ENCODE assay signal across 1 cellular context in genomic region chr16:3182608-3183444, GRCh38.
A peak's percentile ranks its signal among the peaks of the same experiment; 100 is the strongest.
TF ChIP-seq lines count a peak whose summit lies in the region.

No MANE protein-coding gene starts in this region.

TF ChIP-seq in K562, 482 proteins besides CTCF, POLR2A, EP300 and RAD21 (continues in another document):
- no peak for TF ChIP-seq NCOA6 (IDR thresholded peaks at IDR 0.05)
- TF ChIP-seq ZNF592 (IDR thresholded peaks at IDR 0.05): 0 out of 2 replicates have a peak, but pooled peaks have one; percentile 45
- TF ChIP-seq, protein P1, sequence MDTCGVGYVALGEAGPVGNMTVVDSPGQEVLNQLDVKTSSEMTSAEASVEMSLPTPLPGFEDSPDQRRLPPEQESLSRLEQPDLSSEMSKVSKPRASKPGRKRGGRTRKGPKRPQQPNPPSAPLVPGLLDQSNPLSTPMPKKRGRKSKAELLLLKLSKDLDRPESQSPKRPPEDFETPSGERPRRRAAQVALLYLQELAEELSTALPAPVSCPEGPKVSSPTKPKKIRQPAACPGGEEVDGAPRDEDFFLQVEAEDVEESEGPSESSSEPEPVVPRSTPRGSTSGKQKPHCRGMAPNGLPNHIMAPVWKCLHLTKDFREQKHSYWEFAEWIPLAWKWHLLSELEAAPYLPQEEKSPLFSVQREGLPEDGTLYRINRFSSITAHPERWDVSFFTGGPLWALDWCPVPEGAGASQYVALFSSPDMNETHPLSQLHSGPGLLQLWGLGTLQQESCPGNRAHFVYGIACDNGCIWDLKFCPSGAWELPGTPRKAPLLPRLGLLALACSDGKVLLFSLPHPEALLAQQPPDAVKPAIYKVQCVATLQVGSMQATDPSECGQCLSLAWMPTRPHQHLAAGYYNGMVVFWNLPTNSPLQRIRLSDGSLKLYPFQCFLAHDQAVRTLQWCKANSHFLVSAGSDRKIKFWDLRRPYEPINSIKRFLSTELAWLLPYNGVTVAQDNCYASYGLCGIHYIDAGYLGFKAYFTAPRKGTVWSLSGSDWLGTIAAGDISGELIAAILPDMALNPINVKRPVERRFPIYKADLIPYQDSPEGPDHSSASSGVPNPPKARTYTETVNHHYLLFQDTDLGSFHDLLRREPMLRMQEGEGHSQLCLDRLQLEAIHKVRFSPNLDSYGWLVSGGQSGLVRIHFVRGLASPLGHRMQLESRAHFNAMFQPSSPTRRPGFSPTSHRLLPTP (IDR thresholded peaks at IDR 0.05; ENCODE audit: borderline replicate concordance, extremely low read depth, insufficient read length): peak; percentile 86
- TF ChIP-seq, protein P2, sequence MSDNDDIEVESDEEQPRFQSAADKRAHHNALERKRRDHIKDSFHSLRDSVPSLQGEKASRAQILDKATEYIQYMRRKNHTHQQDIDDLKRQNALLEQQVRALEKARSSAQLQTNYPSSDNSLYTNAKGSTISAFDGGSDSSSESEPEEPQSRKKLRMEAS (CRISPR knock-in tag; IDR thresholded peaks at IDR 0.05): peak; percentile 67
- TF ChIP-seq, protein P3, sequence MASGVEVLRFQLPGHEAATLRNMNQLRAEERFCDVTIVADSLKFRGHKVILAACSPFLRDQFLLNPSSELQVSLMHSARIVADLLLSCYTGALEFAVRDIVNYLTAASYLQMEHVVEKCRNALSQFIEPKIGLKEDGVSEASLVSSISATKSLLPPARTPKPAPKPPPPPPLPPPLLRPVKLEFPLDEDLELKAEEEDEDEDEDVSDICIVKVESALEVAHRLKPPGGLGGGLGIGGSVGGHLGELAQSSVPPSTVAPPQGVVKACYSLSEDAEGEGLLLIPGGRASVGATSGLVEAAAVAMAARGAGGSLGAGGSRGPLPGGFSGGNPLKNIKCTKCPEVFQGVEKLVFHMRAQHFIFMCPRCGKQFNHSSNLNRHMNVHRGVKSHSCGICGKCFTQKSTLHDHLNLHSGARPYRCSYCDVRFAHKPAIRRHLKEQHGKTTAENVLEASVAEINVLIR (CRISPR knock-in tag; IDR thresholded peaks at IDR 0.05): no peak
- TF ChIP-seq CREM (IDR thresholded peaks at IDR 0.05; ENCODE audit: low read depth): peak; percentile 38
- TF ChIP-seq CHD2 (IDR thresholded peaks at IDR 0.05; ENCODE audit: low read depth, low read length): peak; percentile 39; the same call in 1 of the 2 replicates
- TF ChIP-seq TCF15 (CRISPR knock-in tag; IDR thresholded peaks at IDR 0.05): no peak
- TF ChIP-seq TGIF2 (CRISPR knock-in tag; IDR thresholded peaks at IDR 0.05): no peak
- TF ChIP-seq WHSC1 (IDR thresholded peaks at IDR 0.05; ENCODE audit: low read length): no peak
- no peak for TF ChIP-seq PYGO2 (tag; IDR thresholded peaks at IDR 0.05)
- no peak for TF ChIP-seq STAT5B (CRISPR knock-in tag; IDR thresholded peaks at IDR 0.05)
- peak; percentile 35 for TF ChIP-seq PHF20 (IDR thresholded peaks at IDR 0.05; ENCODE audit: partially characterized antibody)
- peak; percentile 50; the same call in 1 of the 2 replicates for TF ChIP-seq EP400 (IDR thresholded peaks at IDR 0.05)
- TF ChIP-seq, protein P4, sequence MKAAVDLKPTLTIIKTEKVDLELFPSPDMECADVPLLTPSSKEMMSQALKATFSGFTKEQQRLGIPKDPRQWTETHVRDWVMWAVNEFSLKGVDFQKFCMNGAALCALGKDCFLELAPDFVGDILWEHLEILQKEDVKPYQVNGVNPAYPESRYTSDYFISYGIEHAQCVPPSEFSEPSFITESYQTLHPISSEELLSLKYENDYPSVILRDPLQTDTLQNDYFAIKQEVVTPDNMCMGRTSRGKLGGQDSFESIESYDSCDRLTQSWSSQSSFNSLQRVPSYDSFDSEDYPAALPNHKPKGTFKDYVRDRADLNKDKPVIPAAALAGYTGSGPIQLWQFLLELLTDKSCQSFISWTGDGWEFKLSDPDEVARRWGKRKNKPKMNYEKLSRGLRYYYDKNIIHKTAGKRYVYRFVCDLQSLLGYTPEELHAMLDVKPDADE (conservative IDR thresholded peaks at IDR 0.05; ENCODE audit: control insufficient read depth, low read depth, low read length): peak; percentile 42; the same call in 1 of the 2 replicates
- TF ChIP-seq KAT2B (IDR thresholded peaks at IDR 0.05; ENCODE audit: low read depth, low read length): no peak
- TF ChIP-seq ZNF785 (CRISPR knock-in tag; IDR thresholded peaks at IDR 0.05): no peak
- TF ChIP-seq ATF1 (CRISPR knock-in tag; IDR thresholded peaks at IDR 0.05): 0 out of 2 replicates have a peak, but pooled peaks have one; percentile 30
- TF ChIP-seq ATF1 (tag; IDR thresholded peaks at IDR 0.05): peak; percentile 76
- TF ChIP-seq GATA2 (CRISPR knock-in tag; IDR thresholded peaks at IDR 0.05): no peak
- TF ChIP-seq HDAC2 (IDR thresholded peaks at IDR 0.05): peak; percentile 14; the same call in 1 of the 2 replicates
- no peak for TF ChIP-seq SRSF7 (optimal IDR thresholded peaks at IDR 0.05; ENCODE audit: low read depth, low read length)
- TF ChIP-seq GTF2B (IDR thresholded peaks at IDR 0.05; ENCODE audit: extremely low read depth, insufficient read length): no peak
- TF ChIP-seq, protein P5, sequence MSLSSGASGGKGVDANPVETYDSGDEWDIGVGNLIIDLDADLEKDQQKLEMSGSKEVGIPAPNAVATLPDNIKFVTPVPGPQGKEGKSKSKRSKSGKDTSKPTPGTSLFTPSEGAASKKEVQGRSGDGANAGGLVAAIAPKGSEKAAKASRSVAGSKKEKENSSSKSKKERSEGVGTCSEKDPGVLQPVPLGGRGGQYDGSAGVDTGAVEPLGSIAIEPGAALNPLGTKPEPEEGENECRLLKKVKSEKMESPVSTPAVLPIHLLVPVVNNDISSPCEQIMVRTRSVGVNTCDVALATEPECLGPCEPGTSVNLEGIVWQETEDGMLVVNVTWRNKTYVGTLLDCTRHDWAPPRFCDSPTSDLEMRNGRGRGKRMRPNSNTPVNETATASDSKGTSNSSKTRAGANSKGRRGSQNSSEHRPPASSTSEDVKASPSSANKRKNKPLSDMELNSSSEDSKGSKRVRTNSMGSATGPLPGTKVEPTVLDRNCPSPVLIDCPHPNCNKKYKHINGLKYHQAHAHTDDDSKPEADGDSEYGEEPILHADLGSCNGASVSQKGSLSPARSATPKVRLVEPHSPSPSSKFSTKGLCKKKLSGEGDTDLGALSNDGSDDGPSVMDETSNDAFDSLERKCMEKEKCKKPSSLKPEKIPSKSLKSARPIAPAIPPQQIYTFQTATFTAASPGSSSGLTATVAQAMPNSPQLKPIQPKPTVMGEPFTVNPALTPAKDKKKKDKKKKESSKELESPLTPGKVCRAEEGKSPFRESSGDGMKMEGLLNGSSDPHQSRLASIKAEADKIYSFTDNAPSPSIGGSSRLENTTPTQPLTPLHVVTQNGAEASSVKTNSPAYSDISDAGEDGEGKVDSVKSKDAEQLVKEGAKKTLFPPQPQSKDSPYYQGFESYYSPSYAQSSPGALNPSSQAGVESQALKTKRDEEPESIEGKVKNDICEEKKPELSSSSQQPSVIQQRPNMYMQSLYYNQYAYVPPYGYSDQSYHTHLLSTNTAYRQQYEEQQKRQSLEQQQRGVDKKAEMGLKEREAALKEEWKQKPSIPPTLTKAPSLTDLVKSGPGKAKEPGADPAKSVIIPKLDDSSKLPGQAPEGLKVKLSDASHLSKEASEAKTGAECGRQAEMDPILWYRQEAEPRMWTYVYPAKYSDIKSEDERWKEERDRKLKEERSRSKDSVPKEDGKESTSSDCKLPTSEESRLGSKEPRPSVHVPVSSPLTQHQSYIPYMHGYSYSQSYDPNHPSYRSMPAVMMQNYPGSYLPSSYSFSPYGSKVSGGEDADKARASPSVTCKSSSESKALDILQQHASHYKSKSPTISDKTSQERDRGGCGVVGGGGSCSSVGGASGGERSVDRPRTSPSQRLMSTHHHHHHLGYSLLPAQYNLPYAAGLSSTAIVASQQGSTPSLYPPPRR (CRISPR knock-in tag; IDR thresholded peaks at IDR 0.05; ENCODE audit: borderline replicate concordance): 0 out of 2 replicates have a peak, but pooled peaks have one; percentile 32
- TF ChIP-seq RNF2 (IDR thresholded peaks at IDR 0.05): 0 out of 2 replicates have a peak, but pooled peaks have one; percentile 60
- peak; percentile 46; the same call in 1 of the 2 replicates for TF ChIP-seq NR3C1 (CRISPR knock-in tag; IDR thresholded peaks at IDR 0.05)
- peak in 1 of 2 experiments; percentile 54; a peak in 1 of 4 replicates for TF ChIP-seq RCOR1 (IDR thresholded peaks at IDR 0.05; ENCODE audit: borderline replicate concordance in 1 of 2, low read depth in 2 of 2, low read length in 2 of 2)
- TF ChIP-seq CXXC5 (CRISPR knock-in tag; IDR thresholded peaks at IDR 0.05): peak; percentile 63; the same call in 1 of the 2 replicates
- peak; percentile 17; the same call in 1 of the 2 replicates for TF ChIP-seq HLTF (IDR thresholded peaks at IDR 0.05)
- no peak for TF ChIP-seq C11orf30 (IDR thresholded peaks at IDR 0.05; ENCODE audit: low read depth)
- peak; percentile 75; the same call in 1 of the 2 replicates for TF ChIP-seq BCOR (IDR thresholded peaks at IDR 0.05)
- TF ChIP-seq, protein P6, sequence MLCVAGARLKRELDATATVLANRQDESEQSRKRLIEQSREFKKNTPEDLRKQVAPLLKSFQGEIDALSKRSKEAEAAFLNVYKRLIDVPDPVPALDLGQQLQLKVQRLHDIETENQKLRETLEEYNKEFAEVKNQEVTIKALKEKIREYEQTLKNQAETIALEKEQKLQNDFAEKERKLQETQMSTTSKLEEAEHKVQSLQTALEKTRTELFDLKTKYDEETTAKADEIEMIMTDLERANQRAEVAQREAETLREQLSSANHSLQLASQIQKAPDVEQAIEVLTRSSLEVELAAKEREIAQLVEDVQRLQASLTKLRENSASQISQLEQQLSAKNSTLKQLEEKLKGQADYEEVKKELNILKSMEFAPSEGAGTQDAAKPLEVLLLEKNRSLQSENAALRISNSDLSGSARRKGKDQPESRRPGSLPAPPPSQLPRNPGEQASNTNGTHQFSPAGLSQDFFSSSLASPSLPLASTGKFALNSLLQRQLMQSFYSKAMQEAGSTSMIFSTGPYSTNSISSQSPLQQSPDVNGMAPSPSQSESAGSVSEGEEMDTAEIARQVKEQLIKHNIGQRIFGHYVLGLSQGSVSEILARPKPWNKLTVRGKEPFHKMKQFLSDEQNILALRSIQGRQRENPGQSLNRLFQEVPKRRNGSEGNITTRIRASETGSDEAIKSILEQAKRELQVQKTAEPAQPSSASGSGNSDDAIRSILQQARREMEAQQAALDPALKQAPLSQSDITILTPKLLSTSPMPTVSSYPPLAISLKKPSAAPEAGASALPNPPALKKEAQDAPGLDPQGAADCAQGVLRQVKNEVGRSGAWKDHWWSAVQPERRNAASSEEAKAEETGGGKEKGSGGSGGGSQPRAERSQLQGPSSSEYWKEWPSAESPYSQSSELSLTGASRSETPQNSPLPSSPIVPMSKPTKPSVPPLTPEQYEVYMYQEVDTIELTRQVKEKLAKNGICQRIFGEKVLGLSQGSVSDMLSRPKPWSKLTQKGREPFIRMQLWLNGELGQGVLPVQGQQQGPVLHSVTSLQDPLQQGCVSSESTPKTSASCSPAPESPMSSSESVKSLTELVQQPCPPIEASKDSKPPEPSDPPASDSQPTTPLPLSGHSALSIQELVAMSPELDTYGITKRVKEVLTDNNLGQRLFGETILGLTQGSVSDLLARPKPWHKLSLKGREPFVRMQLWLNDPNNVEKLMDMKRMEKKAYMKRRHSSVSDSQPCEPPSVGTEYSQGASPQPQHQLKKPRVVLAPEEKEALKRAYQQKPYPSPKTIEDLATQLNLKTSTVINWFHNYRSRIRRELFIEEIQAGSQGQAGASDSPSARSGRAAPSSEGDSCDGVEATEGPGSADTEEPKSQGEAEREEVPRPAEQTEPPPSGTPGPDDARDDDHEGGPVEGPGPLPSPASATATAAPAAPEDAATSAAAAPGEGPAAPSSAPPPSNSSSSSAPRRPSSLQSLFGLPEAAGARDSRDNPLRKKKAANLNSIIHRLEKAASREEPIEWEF (CRISPR knock-in tag; IDR thresholded peaks at IDR 0.05): no peak
- no peak for TF ChIP-seq ILK (tag; IDR thresholded peaks at IDR 0.05; ENCODE audit: borderline replicate concordance, low read depth)
- no peak for TF ChIP-seq GTF2E2 (tag; IDR thresholded peaks at IDR 0.05)
- TF ChIP-seq ETV1 (tag; conservative IDR thresholded peaks at IDR 0.05; ENCODE audit: low read depth): peak; percentile 76
- TF ChIP-seq, protein P7, sequence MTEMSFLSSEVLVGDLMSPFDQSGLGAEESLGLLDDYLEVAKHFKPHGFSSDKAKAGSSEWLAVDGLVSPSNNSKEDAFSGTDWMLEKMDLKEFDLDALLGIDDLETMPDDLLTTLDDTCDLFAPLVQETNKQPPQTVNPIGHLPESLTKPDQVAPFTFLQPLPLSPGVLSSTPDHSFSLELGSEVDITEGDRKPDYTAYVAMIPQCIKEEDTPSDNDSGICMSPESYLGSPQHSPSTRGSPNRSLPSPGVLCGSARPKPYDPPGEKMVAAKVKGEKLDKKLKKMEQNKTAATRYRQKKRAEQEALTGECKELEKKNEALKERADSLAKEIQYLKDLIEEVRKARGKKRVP (CRISPR knock-in tag; IDR thresholded peaks at IDR 0.05): no peak
- peak; percentile 81 for TF ChIP-seq ZFX (CRISPR knock-in tag; IDR thresholded peaks at IDR 0.05)
- peak; percentile 65 for TF ChIP-seq NFIC (IDR thresholded peaks at IDR 0.05)
- TF ChIP-seq HMG20A (CRISPR knock-in tag; conservative IDR thresholded peaks at IDR 0.05): no peak
